ENCODE assay signal across 10 cellular contexts in the genomic region with DNA sequence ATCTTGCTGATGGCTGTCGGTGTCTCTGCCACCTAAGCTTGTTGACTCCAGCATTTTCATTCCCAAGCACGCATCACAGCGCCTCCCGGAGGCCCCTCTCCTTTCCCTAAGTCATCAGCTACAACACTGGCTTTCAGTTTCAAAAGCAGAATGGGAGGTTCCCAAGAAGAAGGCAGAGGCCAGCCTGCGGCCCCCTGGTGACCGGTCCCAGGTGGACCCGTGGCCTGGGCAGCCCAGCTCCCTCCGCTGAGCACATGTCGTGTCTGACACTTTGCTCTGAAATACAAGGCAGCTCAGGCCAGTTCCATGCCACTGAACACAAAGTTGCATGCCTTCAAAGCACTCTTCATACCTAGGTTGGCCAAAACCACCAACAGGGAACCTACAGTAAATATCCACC. TPM values are rescaled to one million over a fixed set of nuclear protein-coding genes. Genes with fewer than 3 reads are reported as not detected.
DNase-seq lines count a peak whose midpoint lies in the region; ATAC-seq and TF ChIP-seq lines count a peak whose summit lies in the region.
"Had no signal": no experiment of that assay in that cellular context is flagged by ENCODE, and none has a peak within 500 bp of the region (broad histone marks: within the 10 kb centered on the region; RNA-seq: fewer than 3 reads in every experiment).

No MANE protein-coding gene starts in this region.

- peak overlapping the region; percentile 45 to 80 (median 59) for H3K9ac ChIP-seq in skeletal muscle tissue (ENCODE audit: low read depth in 1 of 3, low read length in 3 of 3)

- intact Hi-C loops in left colon (cut with DNase I, micrococcal nuclease), result no loop called here

- no peaks in the 10 kb centered on the region for H3K27me3 ChIP-seq in H7 (ENCODE audit: control insufficient read depth, insufficient read depth, low read length)
- H3K27me3 ChIP-seq in right atrium auricular region, result no peaks in the 10 kb centered on the region
- no peaks in the 10 kb centered on the region for H3K27me3 ChIP-seq in skeletal muscle tissue (ENCODE audit: control insufficient read depth in 3 of 3, insufficient read depth in 3 of 3, low read length in 3 of 3)

- DNase-seq in H7 (peak; percentile 85), right atrium auricular region (ENCODE audit: low spot score) (no peak), NCI-H2196 (lab: John Stamatoyannopoulos, UW; ENCODE audit: unreplicated experiment) (no peak), left colon (no peak)
- DNase-seq in activated CD8-positive, alpha-beta memory T cell treated with anti-CD3 and anti-CD28 coated beads for 24 hours, result no peak
- DNase-seq: activated CD8-positive, alpha-beta memory T cell treated with anti-CD3 and anti-CD28 coated beads, Interleukin-2, amount 10 ng/mL, durations not matched to agents 7 days and 5 days; NCI-H774 had no signal

- H3K36me3 ChIP-seq in H7 (replicated peaks; ENCODE audit: control insufficient read depth, insufficient read depth, low read length) (peaks cover 9% of the 10 kb centered on the region), right atrium auricular region (peaks cover 30% of the 10 kb centered on the region), skeletal muscle tissue (ENCODE audit: control insufficient read depth in 3 of 3, insufficient read depth in 3 of 3, low read length in 3 of 3) (peaks cover 17 to 29% (median 28%) of the 10 kb centered on the region in 3 donors)

- H3K4me3 ChIP-seq in H7 (ENCODE audit: insufficient read depth, low read depth, low read length) (no peak overlapping the region), right atrium auricular region (peak overlapping the region in 1 of 2 donors; percentile 39), skeletal muscle tissue (ENCODE audit: low read length in 3 of 3) (peak overlapping the region; percentile 49 to 67 (median 57))

- no peak for ATAC-seq in left colon
- ATAC-seq in GM21825 (IDR thresholded peaks at IDR 0.05; ENCODE audit: unreplicated experiment), result no peak
- ATAC-seq: activated CD8-positive, alpha-beta memory T cell treated with anti-CD3 and anti-CD28 coated beads, Interleukin-2, amount 10 ng/mL, durations not matched to agents 7 days and 5 days had no signal

- peaks cover 0 to 81% of the 10 kb centered on the region in 2 donors for H3K4me1 ChIP-seq in right atrium auricular region
- peaks cover 58 to 66% (median 65%) of the 10 kb centered on the region in 3 donors for H3K4me1 ChIP-seq in skeletal muscle tissue (ENCODE audit: control insufficient read depth in 3 of 3, insufficient read depth in 3 of 3, low read length in 3 of 3)

- H3K9me3 ChIP-seq in right atrium auricular region (no peaks in the 10 kb centered on the region), skeletal muscle tissue (ENCODE audit: control insufficient read depth in 3 of 3, low read length in 3 of 3) (no peaks in the 10 kb centered on the region)

- TF ChIP-seq CTCF in right atrium auricular region (IDR thresholded peaks at IDR 0.05), result peak in 1 of 2 donors; percentile 44

- H3K27ac ChIP-seq in angular gyrus (ENCODE audit: low read depth, low read length), result peak overlapping the region; percentile 37
- H3K27ac ChIP-seq in right atrium auricular region, result peak overlapping the region; percentile 88 to 94
- H3K27ac ChIP-seq in skeletal muscle tissue (ENCODE audit: low read depth, low read length), result peak overlapping the region; percentile 85

RNA-seq across cellular contexts. Expression of a gene that starts 8.5 kb away (rescaled TPM):
- 16.1 and 17.3 TPM in 2 replicates for total RNA-seq in H7 (2014; rRNA removed; shearing (Covaris generic))
- 10 to 100 TPM; 21.2 to 36.9 TPM for total RNA-seq in right atrium auricular region
- total RNA-seq in skeletal muscle tissue, result 2.6 TPM
- total RNA-seq in left colon, result 10 to 100 TPM; 28.3 to 37.2 TPM

Comparison
In these comparisons a context has a peak if more than half of its experiments do, and no peak if none do; other contexts are left out.
1. H3K27ac ChIP-seq: peak in every context shown above with its lines; median percentile 91 in right atrium auricular region; 85 in skeletal muscle tissue; 37 in angular gyrus.